ENCODE assay signal across 9 cellular contexts in the genomic region with DNA sequence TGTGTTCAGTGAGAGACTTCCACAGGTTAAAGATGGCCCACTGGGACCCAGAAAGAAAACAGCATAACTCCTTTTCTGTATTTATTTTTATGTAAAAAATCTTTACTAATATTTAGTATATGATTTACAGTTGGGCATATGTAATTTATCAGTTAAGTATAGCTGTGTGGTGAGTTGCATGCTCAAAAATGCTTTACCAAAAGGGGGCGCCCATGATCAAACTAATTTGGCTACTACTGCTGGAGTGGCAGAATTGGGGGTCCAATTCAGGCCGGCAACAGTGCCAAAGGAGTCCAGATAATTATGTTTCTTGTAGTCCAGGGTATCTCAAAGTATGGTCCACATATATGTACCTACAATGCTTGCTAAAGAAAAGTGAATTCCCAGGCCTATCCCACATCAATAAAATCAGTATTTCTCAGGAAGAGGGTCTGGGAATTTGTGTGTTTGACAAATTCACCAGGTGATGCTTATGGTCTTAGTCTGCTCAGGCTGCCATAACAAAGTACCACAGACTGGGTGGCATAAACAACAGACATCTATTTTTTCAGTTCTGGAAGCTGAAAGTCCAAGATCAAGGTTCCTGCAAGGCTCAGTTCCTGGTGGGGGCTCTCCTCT.
DNase-seq lines count a peak whose midpoint lies in the region; ATAC-seq and TF ChIP-seq lines count a peak whose summit lies in the region.
"Had no signal": no experiment of that assay in that cellular context is flagged by ENCODE, and none has a peak within 500 bp of the region (broad histone marks: within the 10 kb centered on the region; RNA-seq: fewer than 3 reads in every experiment).

No MANE protein-coding gene starts in this region.

- peaks cover 15% of the 10 kb centered on the region for H3K4me1 Mint-ChIP-seq in Caco-2 (ENCODE audit: low read depth, unreplicated experiment)
- no peaks in the 10 kb centered on the region for H3K4me1 Mint-ChIP-seq in naive thymus-derived CD8-positive, alpha-beta T cell
- H3K4me1 Mint-ChIP-seq: IgD-negative memory B cell had no signal

- peak in 1 of 2 experiments; percentile 45 for DNase-seq in Caco-2
- DNase-seq in KG1 (lab: John Stamatoyannopoulos, UW) = peak; percentile 20
- DNase-seq in activated CD4-positive, CD25-positive, alpha-beta regulatory T cell treated with anti-CD3 and anti-CD28 coated beads, Interleukin-2, amount 50 U/mL, for 16 hours (ENCODE audit: low read depth, low spot score) = peak; percentile 3
- peak; percentile 62 for DNase-seq in choroid plexus epithelial cell (ENCODE audit: low read depth)
- peak; percentile 9 to 75 (median 44) for DNase-seq in naive thymus-derived CD8-positive, alpha-beta T cell
- no peak for DNase-seq in upper lobe of right lung

- ATAC-seq in naive thymus-derived CD8-positive, alpha-beta T cell = no peak
- ATAC-seq in upper lobe of right lung (peak; percentile 59), GM19463 (IDR thresholded peaks at IDR 0.05; ENCODE audit: unreplicated experiment) (no peak), GM18861 (IDR thresholded peaks at IDR 0.05; ENCODE audit: unreplicated experiment) (no peak)

- H3K4me3 ChIP-seq in Caco-2 (ENCODE audit: low read depth, low read length) (no peak overlapping the region), choroid plexus epithelial cell (ENCODE audit: low read depth, low read length) (no peak overlapping the region), upper lobe of right lung (no peak overlapping the region)

- no peaks in the 10 kb centered on the region for H3K27me3 Mint-ChIP-seq in Caco-2 (ENCODE audit: insufficient read depth, unreplicated experiment)
- peaks cover 0 to 5% (median 1%) of the 10 kb centered on the region in 5 donors for H3K27me3 Mint-ChIP-seq in naive thymus-derived CD8-positive, alpha-beta T cell

- no peaks in the 10 kb centered on the region for H3K9me3 Mint-ChIP-seq in Caco-2 (ENCODE audit: unreplicated experiment)
- no peaks in the 10 kb centered on the region for H3K9me3 Mint-ChIP-seq in naive thymus-derived CD8-positive, alpha-beta T cell

- TF ChIP-seq CTCF in Caco-2 (IDR thresholded peaks at IDR 0.05; ENCODE audit: insufficient read depth in 1 of 2, low read depth in 1 of 2, low read length in 1 of 2, severe bottlenecking in 1 of 2, unreplicated experiment in 1 of 2) = peak; percentile 52 to 64
- TF ChIP-seq CTCF in choroid plexus epithelial cell (conservative IDR thresholded peaks at IDR 0.05; ENCODE audit: low read depth, low read length) = peak; percentile 82
- TF ChIP-seq CTCF in upper lobe of right lung (IDR thresholded peaks at IDR 0.05) = peak; percentile 72

- H3K27me3 ChIP-seq in Caco-2 (replicated peaks; ENCODE audit: control insufficient read depth, insufficient read depth, low read length) = no peaks in the 10 kb centered on the region
- no peaks in the 10 kb centered on the region for H3K27me3 ChIP-seq in upper lobe of right lung

- H3K36me3 ChIP-seq in Caco-2 (ENCODE audit: control insufficient read depth, insufficient read depth, low read length) (no peaks in the 10 kb centered on the region), upper lobe of right lung (no peaks in the 10 kb centered on the region)

- H3K9me3 ChIP-seq in Caco-2 (no peaks in the 10 kb centered on the region), upper lobe of right lung (no peaks in the 10 kb centered on the region)

- POLR2A ChIA-PET in Caco-2 (lab: Charles Lee) = no interaction called here
- POLR2A ChIA-PET in naive thymus-derived CD8-positive, alpha-beta T cell (lab: Charles Lee) = no interaction called here

- CTCF ChIA-PET in Caco-2 (lab: Charles Lee) = interaction anchor here (0.8 to 1.2 kb wide), 4 partner anchors 10 to 743 kb away, joined by 3 to 6 read pairs (median 4); no protein-coding TSS in a partner anchor

- no peaks in the 10 kb centered on the region for H3K4me1 ChIP-seq in Caco-2
- no peaks in the 10 kb centered on the region for H3K4me1 ChIP-seq in upper lobe of right lung

- no peak overlapping the region for H3K27ac Mint-ChIP-seq in Caco-2 (ENCODE audit: unreplicated experiment)
- H3K27ac Mint-ChIP-seq in naive thymus-derived CD8-positive, alpha-beta T cell = no peak overlapping the region

- intact Hi-C loops in Caco-2 (cut with micrococcal nuclease; ENCODE audit: unreplicated experiment) (loop anchor here (5.0 to 10.0 kb wide), 2 partner anchors 365 to 743 kb away; no protein-coding TSS in a partner anchor), upper lobe of right lung (cut with DNase I) (no loop called here)

- no peaks in the 10 kb centered on the region for H3K36me3 Mint-ChIP-seq in Caco-2 (ENCODE audit: insufficient read depth, unreplicated experiment)
- H3K36me3 Mint-ChIP-seq in naive thymus-derived CD8-positive, alpha-beta T cell = no peaks in the 10 kb centered on the region
- H3K36me3 Mint-ChIP-seq: IgD-negative memory B cell had no signal

- no TSS peak for BruUV-seq in Caco-2 (replicated peaks; lab: Mats Ljungman, UMichigan)

- H3K4me3 Mint-ChIP-seq in Caco-2 (ENCODE audit: unreplicated experiment) = no peak overlapping the region
- H3K4me3 Mint-ChIP-seq in naive thymus-derived CD8-positive, alpha-beta T cell = no peak overlapping the region

- no peak overlapping the region for H3K27ac ChIP-seq in upper lobe of right lung
